ENCODE assay signal across 16 cellular contexts in genomic region chr5:180117378-180117725, GRCh38.
"Had no signal": no experiment of that assay in that cellular context is flagged by ENCODE, and none has a peak within 500 bp of the region (broad histone marks: within the 10 kb centered on the region; RNA-seq: fewer than 3 reads in every experiment).

No MANE protein-coding gene starts in this region.

- ATAC-seq: left ventricle myocardium superior; psoas muscle; stimulated activated effector memory CD8-positive, alpha-beta T cell treated with anti-CD3 and anti-CD28 coated beads, Interleukin-12 subunit alpha, Interleukin-12 subunit beta, amount 100 ng/mL, for 72 hours; stimulated activated naive CD8-positive, alpha-beta T cell treated with anti-CD3 and anti-CD28 coated beads, Interleukin-15, Interleukin-2, amounts not matched to agents 100 U/mL and 50 U/mL, for 24 hours had no signal

- H3K36me3 ChIP-seq: right lobe of liver, suprapubic skin, thyroid gland had no signal

- H3K27me3 ChIP-seq: hepatocyte, right lobe of liver, thyroid gland had no signal

- H3K4me3 ChIP-seq: hepatocyte, lung, psoas muscle, right lobe of liver, suprapubic skin, thyroid gland had no signal

- DNase-seq: effector CD4-positive, alpha-beta T cell; foreskin melanocyte; mesenchymal stem cell; naive B cell; retina; stimulated activated CD4-positive, alpha-beta T cell treated with anti-CD3 and anti-CD28 coated beads, Interleukin-4, amount 100 ng/mL, for 1 hour; stimulated activated CD8-positive, alpha-beta memory T cell treated with anti-CD3 and anti-CD28 coated beads, Interleukin-4, amount 100 ng/mL, for 48 hours; stimulated activated naive CD8-positive, alpha-beta T cell treated with anti-CD3 and anti-CD28 coated beads, Interleukin-15, Interleukin-2, amounts not matched to agents 100 U/mL and 50 U/mL, for 24 hours had no signal

- H3K4me1 ChIP-seq: psoas muscle, right lobe of liver, suprapubic skin had no signal

- H3K9me3 ChIP-seq: psoas muscle, right lobe of liver, suprapubic skin, thyroid gland had no signal

- H3K27ac ChIP-seq: hepatocyte, psoas muscle, right lobe of liver, suprapubic skin, thyroid gland had no signal
